In the genomic region with DNA sequence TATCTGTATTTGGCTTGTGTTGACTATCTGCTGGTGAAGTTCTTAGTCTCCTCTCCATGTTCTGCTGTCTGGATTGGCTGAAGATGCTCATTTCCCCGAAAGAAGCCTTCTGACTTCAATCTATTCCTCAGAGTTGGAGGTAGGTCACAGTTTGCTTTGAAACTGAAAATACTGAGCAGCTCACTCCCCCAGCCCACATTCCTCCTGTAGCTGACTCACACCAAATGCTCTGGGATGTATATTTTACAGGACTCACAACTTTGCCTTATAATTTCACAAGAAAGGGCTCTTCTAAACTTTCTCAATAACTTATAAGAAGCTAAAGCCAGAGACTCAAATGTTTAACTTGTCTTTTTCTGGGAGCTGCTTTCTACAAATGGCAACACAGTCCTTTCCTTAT, we compare ENCODE assay signal across 17 cellular contexts. TPM values are rescaled to one million over a fixed set of nuclear protein-coding genes. Genes with fewer than 3 reads are reported as not detected.
DNase-seq lines count a peak whose midpoint lies in the region; ATAC-seq and TF ChIP-seq lines count a peak whose summit lies in the region.
"Had no signal": no experiment of that assay in that cellular context is flagged by ENCODE, and none has a peak within 500 bp of the region (broad histone marks: within the 10 kb centered on the region; RNA-seq: fewer than 3 reads in every experiment).

No MANE protein-coding gene starts in this region.

- H3K4me3 ChIP-seq in breast epithelium: no peak overlapping the region
- H3K4me3 ChIP-seq: left ventricle myocardium inferior, tibial artery had no signal

- TF ChIP-seq CTCF in MCF 10A (IDR thresholded peaks at IDR 0.05; ENCODE audit: unreplicated experiment) (no peak), breast epithelium (IDR thresholded peaks at IDR 0.05) (no peak)

- no peak for TF ChIP-seq POLR2A in breast epithelium (IDR thresholded peaks at IDR 0.05)

- CTCF ChIA-PET in MCF 10A (lab: Yijun Ruan, JAX): interaction anchor here (0.7 kb wide), 1 partner anchor 26 kb away, joined by 3 read pairs; no protein-coding TSS in a partner anchor

- no peak overlapping the region for H3K4me3 Mint-ChIP-seq in MCF 10A (ENCODE audit: unreplicated experiment)
- H3K4me3 Mint-ChIP-seq in stimulated activated memory B cell treated with anti-CD40 and anti-IgM and Interleukin-4, amounts not matched to agents 10 μg/mL and 1 μg/mL and 100 μg/mL, for 72 hours: no peak overlapping the region
- H3K4me3 Mint-ChIP-seq: natural killer cell treated with Interleukin-12 subunit alpha and Interleukin-12 subunit beta and Interleukin-15 and Interleukin-18, amount 100 ng/mL, for 72 hours had no signal

- no peaks in the 10 kb centered on the region for H3K27me3 Mint-ChIP-seq in MCF 10A (ENCODE audit: insufficient read depth, unreplicated experiment)
- H3K27me3 Mint-ChIP-seq in stimulated activated memory B cell treated with anti-CD40 and anti-IgM and Interleukin-4, amounts not matched to agents 10 μg/mL and 1 μg/mL and 100 μg/mL, for 72 hours: no peaks in the 10 kb centered on the region
- H3K27me3 Mint-ChIP-seq: natural killer cell treated with Interleukin-12 subunit alpha and Interleukin-12 subunit beta and Interleukin-15 and Interleukin-18, amount 100 ng/mL, for 72 hours had no signal

- no TSS peak for BruUV-seq in MCF 10A (replicated peaks; lab: Mats Ljungman, UMichigan)

- H3K27ac Mint-ChIP-seq in MCF 10A (ENCODE audit: low read depth, unreplicated experiment): no peak overlapping the region
- H3K27ac Mint-ChIP-seq in stimulated activated memory B cell treated with anti-CD40 and anti-IgM and Interleukin-4, amounts not matched to agents 10 μg/mL and 1 μg/mL and 100 μg/mL, for 72 hours: peak overlapping the region; percentile 58
- H3K27ac Mint-ChIP-seq: natural killer cell treated with Interleukin-12 subunit alpha and Interleukin-12 subunit beta and Interleukin-15 and Interleukin-18, amount 100 ng/mL, for 72 hours had no signal

- H3K9me3 ChIP-seq in breast epithelium: no peaks in the 10 kb centered on the region
- H3K9me3 ChIP-seq: tibial artery had no signal

- POLR2A ChIA-PET in MCF 10A (lab: Yijun Ruan, JAX): interaction anchor here (0.8 kb wide), 1 partner anchor 38 kb away, joined by 3 read pairs; no protein-coding TSS in a partner anchor

- H3K36me3 Mint-ChIP-seq in MCF 10A (ENCODE audit: insufficient read depth, unreplicated experiment): peaks cover 46% of the 10 kb centered on the region
- peaks cover 58% of the 10 kb centered on the region for H3K36me3 Mint-ChIP-seq in stimulated activated memory B cell treated with anti-CD40 and anti-IgM and Interleukin-4, amounts not matched to agents 10 μg/mL and 1 μg/mL and 100 μg/mL, for 72 hours

- peak; percentile 6 for DNase-seq in MCF 10A (ENCODE audit: unreplicated experiment)
- no peak for DNase-seq in breast epithelium (ENCODE audit: low spot score in 2 of 2)
- DNase-seq in amniotic epithelial cell (ENCODE audit: low read depth): peak; percentile 84
- DNase-seq in hepatic stellate cell (ENCODE audit: low spot score): peak; percentile 57
- no peak for DNase-seq in NCI-H748 treated with DMSO at 0.1 percent for 48 hours (lab: John Stamatoyannopoulos, UW)
- no peak for DNase-seq in DMS79 treated with DMSO at 0.1 percent for 48 hours (lab: John Stamatoyannopoulos, UW)
- no peak for DNase-seq in NCI-H2171 treated with DMSO at 0.1 percent for 48 hours (lab: John Stamatoyannopoulos, UW)
- DNase-seq: ACHN; activated CD8-positive, alpha-beta memory T cell treated with anti-CD3 and anti-CD28 coated beads, Interleukin-2, amount 50 U/mL, for 48 hours; left ventricle myocardium inferior; NK-92 treated with Interleukin-12 subunit alpha and Interleukin-12 subunit beta, amount 100 ng/mL, for 24 hours; stimulated activated CD8-positive, alpha-beta memory T cell treated with anti-CD3 and anti-CD28 coated beads, Interleukin-4, amount 100 ng/mL, for 48 hours; T-helper 1 cell; tibial artery had no signal

- H3K27ac ChIP-seq in breast epithelium: no peak overlapping the region
- H3K27ac ChIP-seq: left ventricle myocardium inferior, tibial artery had no signal

- intact Hi-C loops in MCF 10A (cut with micrococcal nuclease): no loop called here
- intact Hi-C loops in breast epithelium (cut with DNase I; ENCODE audit: low total_unique reads): no loop called here

- no peaks in the 10 kb centered on the region for H3K27me3 ChIP-seq in breast epithelium
- H3K27me3 ChIP-seq: tibial artery had no signal

- H3K4me1 ChIP-seq in breast epithelium: no peaks in the 10 kb centered on the region
- H3K4me1 ChIP-seq: left ventricle myocardium inferior, tibial artery had no signal

- no peak for ATAC-seq in stimulated activated memory B cell treated with anti-CD40 and anti-IgM and Interleukin-4, amounts not matched to agents 10 μg/mL and 1 μg/mL and 100 μg/mL, for 72 hours
- ATAC-seq: esophagus mucosa; natural killer cell treated with Interleukin-12 subunit alpha and Interleukin-12 subunit beta and Interleukin-15 and Interleukin-18, amount 100 ng/mL, for 72 hours had no signal

- H3K9me3 Mint-ChIP-seq in MCF 10A (ENCODE audit: unreplicated experiment): no peaks in the 10 kb centered on the region
- no peaks in the 10 kb centered on the region for H3K9me3 Mint-ChIP-seq in stimulated activated memory B cell treated with anti-CD40 and anti-IgM and Interleukin-4, amounts not matched to agents 10 μg/mL and 1 μg/mL and 100 μg/mL, for 72 hours
- H3K9me3 Mint-ChIP-seq: natural killer cell treated with Interleukin-12 subunit alpha and Interleukin-12 subunit beta and Interleukin-15 and Interleukin-18, amount 100 ng/mL, for 72 hours had no signal

- H3K4me1 Mint-ChIP-seq in MCF 10A (ENCODE audit: insufficient read depth, unreplicated experiment): no peaks in the 10 kb centered on the region
- H3K4me1 Mint-ChIP-seq in stimulated activated memory B cell treated with anti-CD40 and anti-IgM and Interleukin-4, amounts not matched to agents 10 μg/mL and 1 μg/mL and 100 μg/mL, for 72 hours: no peaks in the 10 kb centered on the region

- no peaks in the 10 kb centered on the region for H3K36me3 ChIP-seq in breast epithelium

RNA-seq across cellular contexts. Expression of a gene that starts 36.3 kb away (rescaled TPM):
- total RNA-seq in MCF 10A (2022) (20.4 and 26.4 TPM in 2 replicates), breast epithelium (10 to 100 TPM; 35.7 to 51.4 (median 50.1) TPM)

RNA-seq across cellular contexts. Expression of a gene that starts 39.0 kb away (rescaled TPM):
- total RNA-seq in MCF 10A (2022) (11.6 and 11.7 TPM in 2 replicates), breast epithelium (10 to 100 TPM; 11.5 to 21.1 (median 14.2) TPM)

Comparison
In these comparisons a context has a peak if more than half of its experiments do, and no peak if none do; other contexts are left out.
1. DNase-seq: peak in MCF 10A (single experiment), amniotic epithelial cell (single experiment) and hepatic stellate cell (single experiment); none in breast epithelium (0 of 2), NCI-H748 treated with DMSO at 0.1 percent for 48 hours (single experiment), DMS79 treated with DMSO at 0.1 percent for 48 hours (single experiment) and NCI-H2171 treated with DMSO at 0.1 percent for 48 hours (single experiment).